8 cellular contexts compared by ENCODE assay signal in the genomic region with DNA sequence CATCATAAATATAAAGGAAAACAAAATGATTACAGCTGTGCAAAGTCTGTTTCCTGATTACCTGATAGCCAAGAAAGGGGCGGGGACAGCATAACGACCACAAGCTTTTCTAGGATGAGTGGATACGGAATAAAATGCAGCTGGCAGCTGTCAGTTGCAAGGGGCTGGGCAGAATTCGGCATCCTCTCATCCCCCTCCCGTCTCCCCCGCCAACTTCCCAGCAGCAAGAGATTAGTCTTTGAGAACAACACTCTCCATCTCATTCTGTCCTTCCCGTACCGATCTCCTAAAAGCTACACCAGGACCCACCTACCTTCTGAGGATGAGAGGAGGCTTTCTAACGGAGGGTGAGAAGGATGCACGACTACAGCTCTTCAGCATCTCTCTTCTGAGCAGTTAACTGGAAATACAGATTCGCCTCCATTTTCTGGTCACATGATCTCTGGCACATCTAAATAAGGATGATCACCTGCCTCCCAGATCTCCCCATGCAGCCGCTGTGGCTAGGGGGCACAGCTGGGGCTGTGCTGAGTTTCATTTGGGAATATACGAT.
DNase-seq lines count a peak whose midpoint lies in the region; ATAC-seq and FAIRE-seq lines count a peak whose summit lies in the region.

No MANE protein-coding gene starts in this region.

- H3K4me1 Mint-ChIP-seq in stimulated activated naive CD8-positive, alpha-beta T cell treated with anti-CD3 and anti-CD28 coated beads, Interleukin-15, Interleukin-2, amounts not matched to agents 100 ng/mL and 50 ng/mL, for 24 hours (ENCODE audit: low read depth), result peaks cover 25% of the 10 kb centered on the region
- H3K4me1 Mint-ChIP-seq in activated CD4-positive, alpha-beta memory T cell treated with anti-CD3 and anti-CD28 coated beads, Interleukin-2, amount 10 ng/mL, durations not matched to agents 7 days and 5 days, result peaks cover 21% of the 10 kb centered on the region

- CTCF ChIA-PET in activated CD4-positive, alpha-beta memory T cell treated with anti-CD3 and anti-CD28 coated beads, Interleukin-2, amount 10 ng/mL, durations not matched to agents 7 days and 5 days (lab: Charles Lee), result interaction anchor here (0.7 to 1.9 kb wide), 4 partner anchors 9 to 29 kb away, joined by 3 to 5 read pairs (median 4); no protein-coding TSS in a partner anchor

- H3K9me3 ChIP-seq in iPS-20b (ENCODE audit: insufficient read depth, low read depth, low read length), result no peaks in the 10 kb centered on the region

- no peaks in the 10 kb centered on the region for H3K36me3 Mint-ChIP-seq in stimulated activated naive CD8-positive, alpha-beta T cell treated with anti-CD3 and anti-CD28 coated beads, Interleukin-15, Interleukin-2, amounts not matched to agents 100 ng/mL and 50 ng/mL, for 24 hours (ENCODE audit: low read depth)
- no peaks in the 10 kb centered on the region for H3K36me3 Mint-ChIP-seq in activated CD4-positive, alpha-beta memory T cell treated with anti-CD3 and anti-CD28 coated beads, Interleukin-2, amount 10 ng/mL, durations not matched to agents 7 days and 5 days (ENCODE audit: low read depth)

- DNase-seq in stimulated activated naive CD8-positive, alpha-beta T cell treated with anti-CD3 and anti-CD28 coated beads, Interleukin-15, Interleukin-2, amounts not matched to agents 100 U/mL and 50 U/mL, for 24 hours, result no peak
- DNase-seq in activated CD4-positive, alpha-beta memory T cell treated with anti-CD3 and anti-CD28 coated beads, Interleukin-2, amount 10 ng/mL, durations not matched to agents 7 days and 5 days, result no peak
- DNase-seq in superior temporal gyrus (ENCODE audit: extremely low spot score), result peak; percentile 84
- DNase-seq in urothelium cell line (ENCODE audit: low spot score), result no peak
- DNase-seq in stimulated activated CD4-positive, alpha-beta T cell treated with anti-CD3 and anti-CD28 coated beads, Interleukin-12 subunit alpha, Interleukin-12 subunit beta, amount 100 ng/mL, for 4 hours, result no peak
- DNase-seq in MV-4-11 (lab: John Stamatoyannopoulos, UW), result no peak

- H3K27me3 ChIP-seq in iPS-20b (ENCODE audit: insufficient read depth, low read length), result peaks cover 46% of the 10 kb centered on the region

- H3K36me3 ChIP-seq in iPS-20b (ENCODE audit: insufficient read depth, low read depth, low read length), result no peaks in the 10 kb centered on the region

- H3K4me1 ChIP-seq in iPS-20b (ENCODE audit: insufficient read depth, low read length), result peaks cover 15% of the 10 kb centered on the region; the same call in 1 of the 2 replicates

- no peak for ATAC-seq in stimulated activated naive CD8-positive, alpha-beta T cell treated with anti-CD3 and anti-CD28 coated beads, Interleukin-15, Interleukin-2, amounts not matched to agents 100 U/mL and 50 U/mL, for 24 hours

- peak overlapping the region; percentile 88 for H3K4me3 ChIP-seq in iPS-20b (ENCODE audit: low read length)

- peak overlapping the region; percentile 79 for H3K4me3 Mint-ChIP-seq in stimulated activated naive CD8-positive, alpha-beta T cell treated with anti-CD3 and anti-CD28 coated beads, Interleukin-15, Interleukin-2, amounts not matched to agents 100 ng/mL and 50 ng/mL, for 24 hours
- H3K4me3 Mint-ChIP-seq in activated CD4-positive, alpha-beta memory T cell treated with anti-CD3 and anti-CD28 coated beads, Interleukin-2, amount 10 ng/mL, durations not matched to agents 7 days and 5 days, result peak overlapping the region; percentile 63

- no peak overlapping the region for H3K27ac ChIP-seq in iPS-20b (ENCODE audit: low read length)

- no peak for FAIRE-seq in urothelium cell line (lab: Jason Lieb, UNC)

- peaks cover 44% of the 10 kb centered on the region for H3K27me3 Mint-ChIP-seq in stimulated activated naive CD8-positive, alpha-beta T cell treated with anti-CD3 and anti-CD28 coated beads, Interleukin-15, Interleukin-2, amounts not matched to agents 100 ng/mL and 50 ng/mL, for 24 hours
- peaks cover 37% of the 10 kb centered on the region for H3K27me3 Mint-ChIP-seq in activated CD4-positive, alpha-beta memory T cell treated with anti-CD3 and anti-CD28 coated beads, Interleukin-2, amount 10 ng/mL, durations not matched to agents 7 days and 5 days

- peak overlapping the region; percentile 73; the same call in 1 of the 2 replicates for H3K9ac ChIP-seq in iPS-20b (ENCODE audit: low read depth, low read length)

- H3K27ac Mint-ChIP-seq in stimulated activated naive CD8-positive, alpha-beta T cell treated with anti-CD3 and anti-CD28 coated beads, Interleukin-15, Interleukin-2, amounts not matched to agents 100 ng/mL and 50 ng/mL, for 24 hours, result no peak overlapping the region
- H3K27ac Mint-ChIP-seq in activated CD4-positive, alpha-beta memory T cell treated with anti-CD3 and anti-CD28 coated beads, Interleukin-2, amount 10 ng/mL, durations not matched to agents 7 days and 5 days, result no peak overlapping the region

- no peaks in the 10 kb centered on the region for H3K9me3 Mint-ChIP-seq in stimulated activated naive CD8-positive, alpha-beta T cell treated with anti-CD3 and anti-CD28 coated beads, Interleukin-15, Interleukin-2, amounts not matched to agents 100 ng/mL and 50 ng/mL, for 24 hours
- H3K9me3 Mint-ChIP-seq in activated CD4-positive, alpha-beta memory T cell treated with anti-CD3 and anti-CD28 coated beads, Interleukin-2, amount 10 ng/mL, durations not matched to agents 7 days and 5 days, result no peaks in the 10 kb centered on the region

- POLR2A ChIA-PET in activated CD4-positive, alpha-beta memory T cell treated with anti-CD3 and anti-CD28 coated beads, Interleukin-2, amount 10 ng/mL, durations not matched to agents 7 days and 5 days (lab: Charles Lee), result no interaction called here
